In the genomic region with DNA sequence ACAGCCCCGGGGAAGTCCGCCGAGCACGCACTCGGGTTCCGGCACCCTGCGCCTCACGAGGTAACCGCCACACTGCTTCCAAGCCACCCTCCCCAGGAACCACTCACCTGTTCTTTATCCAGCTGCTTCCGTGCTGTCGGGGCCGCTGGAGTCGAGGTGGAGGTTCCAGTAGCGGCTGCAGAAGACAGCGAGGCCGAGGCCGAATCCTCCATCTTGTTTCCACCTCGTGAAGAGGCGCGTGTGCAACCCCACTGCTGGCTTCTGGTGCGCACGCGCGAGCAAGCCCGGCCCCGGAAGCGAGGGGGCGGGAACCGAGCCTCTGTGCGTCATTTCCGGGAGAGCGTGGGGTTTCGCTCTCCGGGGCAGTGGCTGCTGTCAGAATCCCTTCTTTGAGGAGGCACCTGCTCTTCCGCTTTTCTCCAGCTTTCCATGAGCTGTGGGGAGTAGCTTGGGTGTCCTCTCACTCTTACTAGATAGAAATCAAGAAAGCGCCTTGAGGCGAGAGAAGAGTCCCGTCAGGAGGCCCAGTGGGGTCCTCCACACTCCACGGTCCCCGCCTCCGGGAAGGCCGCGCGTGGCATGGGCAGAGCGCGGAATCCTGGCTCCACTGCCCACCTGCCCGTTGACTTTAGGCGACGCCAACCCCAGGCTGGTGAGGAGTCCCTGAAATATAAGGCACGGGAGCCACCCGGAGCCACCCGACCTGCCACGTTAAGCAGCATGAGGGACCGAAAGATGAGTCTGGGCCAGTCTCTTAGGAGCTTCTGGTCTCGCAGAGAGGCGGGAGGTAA, we compare ENCODE assay signal across 1 cellular context.
A peak's percentile ranks its signal among the peaks of the same experiment; 100 is the strongest.
TF ChIP-seq lines count a peak whose summit lies in the region.

A gene (minus strand): TSS at position 242 of the 791 bp plus-strand sequence. CDS start 30 bp downstream, at position 212.

TF ChIP-seq in HepG2, 621 proteins besides CTCF, POLR2A, EP300 and RAD21 (continued from another document):
- peak; percentile 68 for TF ChIP-seq RNF2 (conservative IDR thresholded peaks at IDR 0.05; ENCODE audit: low read depth)
- TF ChIP-seq, protein P1, sequence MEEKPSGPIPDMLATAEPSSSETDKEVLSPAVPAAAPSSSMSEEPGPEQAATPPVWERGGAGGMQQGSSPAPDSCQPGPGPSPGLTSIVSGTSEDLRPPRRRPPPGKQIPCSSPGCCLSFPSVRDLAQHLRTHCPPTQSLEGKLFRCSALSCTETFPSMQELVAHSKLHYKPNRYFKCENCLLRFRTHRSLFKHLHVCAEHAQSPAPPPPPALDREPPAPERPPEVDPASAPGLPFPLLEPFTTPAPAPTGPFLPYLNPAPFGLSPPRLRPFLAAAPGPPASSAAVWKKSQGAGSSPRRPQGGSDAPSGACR (CRISPR knock-in tag; IDR thresholded peaks at IDR 0.05): no peak; the same call in 1 of the 2 replicates
- TF ChIP-seq, protein P2, sequence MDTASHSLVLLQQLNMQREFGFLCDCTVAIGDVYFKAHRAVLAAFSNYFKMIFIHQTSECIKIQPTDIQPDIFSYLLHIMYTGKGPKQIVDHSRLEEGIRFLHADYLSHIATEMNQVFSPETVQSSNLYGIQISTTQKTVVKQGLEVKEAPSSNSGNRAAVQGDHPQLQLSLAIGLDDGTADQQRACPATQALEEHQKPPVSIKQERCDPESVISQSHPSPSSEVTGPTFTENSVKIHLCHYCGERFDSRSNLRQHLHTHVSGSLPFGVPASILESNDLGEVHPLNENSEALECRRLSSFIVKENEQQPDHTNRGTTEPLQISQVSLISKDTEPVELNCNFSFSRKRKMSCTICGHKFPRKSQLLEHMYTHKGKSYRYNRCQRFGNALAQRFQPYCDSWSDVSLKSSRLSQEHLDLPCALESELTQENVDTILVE (CRISPR knock-in tag; IDR thresholded peaks at IDR 0.05): peak; percentile 76
- 0 out of 2 replicates have a peak, but pooled peaks have one; percentile 47 for TF ChIP-seq ZNF20 (CRISPR knock-in tag; IDR thresholded peaks at IDR 0.05)
- no peak; a peak in 1 of 4 replicates for TF ChIP-seq NR2F1 (CRISPR knock-in tag; IDR thresholded peaks at IDR 0.05)
- TF ChIP-seq ZIK1 (CRISPR knock-in tag; IDR thresholded peaks at IDR 0.05; ENCODE audit: borderline replicate concordance, low read depth): peak; percentile 95
- TF ChIP-seq CEBPB (IDR thresholded peaks at IDR 0.05; ENCODE audit: borderline replicate concordance, low read depth, low read length): peak; percentile 64; the same call in 1 of the 2 replicates
- TF ChIP-seq, protein P3, sequence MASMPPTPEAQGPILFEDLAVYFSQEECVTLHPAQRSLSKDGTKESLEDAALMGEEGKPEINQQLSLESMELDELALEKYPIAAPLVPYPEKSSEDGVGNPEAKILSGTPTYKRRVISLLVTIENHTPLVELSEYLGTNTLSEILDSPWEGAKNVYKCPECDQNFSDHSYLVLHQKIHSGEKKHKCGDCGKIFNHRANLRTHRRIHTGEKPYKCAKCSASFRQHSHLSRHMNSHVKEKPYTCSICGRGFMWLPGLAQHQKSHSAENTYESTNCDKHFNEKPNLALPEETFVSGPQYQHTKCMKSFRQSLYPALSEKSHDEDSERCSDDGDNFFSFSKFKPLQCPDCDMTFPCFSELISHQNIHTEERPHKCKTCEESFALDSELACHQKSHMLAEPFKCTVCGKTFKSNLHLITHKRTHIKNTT (CRISPR knock-in tag; IDR thresholded peaks at IDR 0.05): 0 out of 2 replicates have a peak, but pooled peaks have one; percentile 65
- no peak; the same call in 1 of the 2 replicates for TF ChIP-seq TBX3 (IDR thresholded peaks at IDR 0.05; ENCODE audit: borderline replicate concordance)
- peak; percentile 80 for TF ChIP-seq RXRB (CRISPR knock-in tag; IDR thresholded peaks at IDR 0.05; ENCODE audit: borderline replicate concordance)
- peak; percentile 76 for TF ChIP-seq REPIN1 (CRISPR knock-in tag; IDR thresholded peaks at IDR 0.05; ENCODE audit: borderline replicate concordance, low read depth)
- no peak for TF ChIP-seq MAFF (IDR thresholded peaks at IDR 0.05; ENCODE audit: low read depth, low read length)
- TF ChIP-seq ZSCAN30 (CRISPR knock-in tag; IDR thresholded peaks at IDR 0.05): peak; percentile 93
- TF ChIP-seq ZNF841 (CRISPR knock-in tag; IDR thresholded peaks at IDR 0.05; ENCODE audit: borderline replicate concordance): no peak
- TF ChIP-seq, protein P4, sequence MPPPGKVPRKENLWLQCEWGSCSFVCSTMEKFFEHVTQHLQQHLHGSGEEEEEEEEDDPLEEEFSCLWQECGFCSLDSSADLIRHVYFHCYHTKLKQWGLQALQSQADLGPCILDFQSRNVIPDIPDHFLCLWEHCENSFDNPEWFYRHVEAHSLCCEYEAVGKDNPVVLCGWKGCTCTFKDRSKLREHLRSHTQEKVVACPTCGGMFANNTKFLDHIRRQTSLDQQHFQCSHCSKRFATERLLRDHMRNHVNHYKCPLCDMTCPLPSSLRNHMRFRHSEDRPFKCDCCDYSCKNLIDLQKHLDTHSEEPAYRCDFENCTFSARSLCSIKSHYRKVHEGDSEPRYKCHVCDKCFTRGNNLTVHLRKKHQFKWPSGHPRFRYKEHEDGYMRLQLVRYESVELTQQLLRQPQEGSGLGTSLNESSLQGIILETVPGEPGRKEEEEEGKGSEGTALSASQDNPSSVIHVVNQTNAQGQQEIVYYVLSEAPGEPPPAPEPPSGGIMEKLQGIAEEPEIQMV (CRISPR knock-in tag; IDR thresholded peaks at IDR 0.05; ENCODE audit: low read depth): peak; percentile 95; the same call in 1 of the 2 replicates
- TF ChIP-seq HOXD1 (CRISPR knock-in tag; IDR thresholded peaks at IDR 0.05): 0 out of 2 replicates have a peak, but pooled peaks have one; percentile 52
- TF ChIP-seq FOXJ3 (CRISPR knock-in tag; IDR thresholded peaks at IDR 0.05; ENCODE audit: borderline replicate concordance): peak; percentile 71
- peak; percentile 84; the same call in 1 of the 2 replicates for TF ChIP-seq ZNF577 (CRISPR knock-in tag; IDR thresholded peaks at IDR 0.05; ENCODE audit: borderline replicate concordance, low read depth)
- 0 out of 2 replicates have a peak, but pooled peaks have one; percentile 34 for TF ChIP-seq ZFP41 (CRISPR knock-in tag; IDR thresholded peaks at IDR 0.05; ENCODE audit: borderline replicate concordance)
- TF ChIP-seq MED13 (CRISPR knock-in tag; IDR thresholded peaks at IDR 0.05): peak; percentile 81; the same call in 1 of the 2 replicates
- peak; percentile 62 for TF ChIP-seq PTBP1 (IDR thresholded peaks at IDR 0.05; ENCODE audit: low read depth, low read length, poor library complexity, severe bottlenecking)
- TF ChIP-seq ZNF75D (CRISPR knock-in tag; IDR thresholded peaks at IDR 0.05; ENCODE audit: borderline replicate concordance): no peak
- TF ChIP-seq, protein P5, sequence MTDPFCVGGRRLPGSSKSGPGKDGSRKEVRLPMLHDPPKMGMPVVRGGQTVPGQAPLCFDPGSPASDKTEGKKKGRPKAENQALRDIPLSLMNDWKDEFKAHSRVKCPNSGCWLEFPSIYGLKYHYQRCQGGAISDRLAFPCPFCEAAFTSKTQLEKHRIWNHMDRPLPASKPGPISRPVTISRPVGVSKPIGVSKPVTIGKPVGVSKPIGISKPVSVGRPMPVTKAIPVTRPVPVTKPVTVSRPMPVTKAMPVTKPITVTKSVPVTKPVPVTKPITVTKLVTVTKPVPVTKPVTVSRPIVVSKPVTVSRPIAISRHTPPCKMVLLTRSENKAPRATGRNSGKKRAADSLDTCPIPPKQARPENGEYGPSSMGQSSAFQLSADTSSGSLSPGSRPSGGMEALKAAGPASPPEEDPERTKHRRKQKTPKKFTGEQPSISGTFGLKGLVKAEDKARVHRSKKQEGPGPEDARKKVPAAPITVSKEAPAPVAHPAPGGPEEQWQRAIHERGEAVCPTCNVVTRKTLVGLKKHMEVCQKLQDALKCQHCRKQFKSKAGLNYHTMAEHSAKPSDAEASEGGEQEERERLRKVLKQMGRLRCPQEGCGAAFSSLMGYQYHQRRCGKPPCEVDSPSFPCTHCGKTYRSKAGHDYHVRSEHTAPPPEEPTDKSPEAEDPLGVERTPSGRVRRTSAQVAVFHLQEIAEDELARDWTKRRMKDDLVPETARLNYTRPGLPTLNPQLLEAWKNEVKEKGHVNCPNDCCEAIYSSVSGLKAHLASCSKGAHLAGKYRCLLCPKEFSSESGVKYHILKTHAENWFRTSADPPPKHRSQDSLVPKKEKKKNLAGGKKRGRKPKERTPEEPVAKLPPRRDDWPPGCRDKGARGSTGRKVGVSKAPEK (CRISPR knock-in tag; IDR thresholded peaks at IDR 0.05; ENCODE audit: borderline replicate concordance): peak; percentile 49; the same call in 1 of the 2 replicates
- peak; percentile 82; the same call in 1 of the 2 replicates for TF ChIP-seq MTA1 (CRISPR knock-in tag; IDR thresholded peaks at IDR 0.05; ENCODE audit: borderline replicate concordance)
